29 cellular contexts compared by ENCODE assay signal in the genomic region with DNA sequence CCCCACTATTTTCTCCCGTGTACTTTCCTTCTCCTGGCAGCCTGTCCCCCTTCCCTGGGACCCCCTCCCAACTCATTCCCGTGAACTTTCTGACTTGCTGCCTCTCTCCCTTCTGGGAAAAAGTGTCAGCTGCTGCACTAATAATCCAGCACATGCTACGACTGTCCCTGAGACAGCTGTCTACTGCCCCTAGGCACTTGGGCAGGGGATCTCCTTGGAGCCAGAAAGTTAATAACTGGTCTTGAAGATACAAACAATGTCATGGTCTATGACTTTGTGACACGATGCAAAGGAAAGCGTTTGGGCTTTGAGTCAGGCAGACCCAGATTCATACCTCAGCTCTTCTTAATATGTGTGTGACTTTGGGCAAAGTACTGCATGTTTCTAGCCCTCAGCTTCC. TPM values are rescaled to one million over a fixed set of nuclear protein-coding genes. Genes with fewer than 3 reads are reported as not detected.
"Had no signal": no experiment of that assay in that cellular context is flagged by ENCODE, and none has a peak within 500 bp of the region (broad histone marks: within the 10 kb centered on the region; RNA-seq: fewer than 3 reads in every experiment).

No MANE protein-coding gene starts in this region.

- H3K4me3 Mint-ChIP-seq: dendritic cell treated with granulocyte-macrophage colony-stimulating factor and Interleukin-4, amounts not matched to agents 40 ng/mL and 50 ng/mL, for 4 days; mesothelial cell of epicardium; naive thymus-derived CD8-positive, alpha-beta T cell; neural progenitor cell; stimulated activated memory B cell treated with anti-CD40 and anti-IgM and Interleukin-4, amounts not matched to agents 10 μg/mL and 1 μg/mL and 100 μg/mL, for 72 hours; stimulated activated naive CD8-positive, alpha-beta T cell treated with anti-CD3 and anti-CD28 coated beads, Interleukin-15, Interleukin-2, amounts not matched to agents 100 ng/mL and 50 ng/mL, for 24 hours had no signal

- FAIRE-seq: endothelial cell of umbilical vein, kidney had no signal

- ATAC-seq: foreskin keratinocyte; gastroesophageal sphincter; heart left ventricle; left lobe of liver; mucosa of descending colon; naive thymus-derived CD8-positive, alpha-beta T cell; psoas muscle; right cardiac atrium; stimulated activated memory B cell treated with anti-CD40 and anti-IgM and Interleukin-4, amounts not matched to agents 10 μg/mL and 1 μg/mL and 100 μg/mL, for 72 hours; upper lobe of right lung had no signal

- H3K27me3 Mint-ChIP-seq: dendritic cell treated with granulocyte-macrophage colony-stimulating factor and Interleukin-4, amounts not matched to agents 40 ng/mL and 50 ng/mL, for 4 days; naive thymus-derived CD8-positive, alpha-beta T cell; stimulated activated naive CD8-positive, alpha-beta T cell treated with anti-CD3 and anti-CD28 coated beads, Interleukin-15, Interleukin-2, amounts not matched to agents 100 ng/mL and 50 ng/mL, for 24 hours had no signal

- H3K36me3 Mint-ChIP-seq: naive thymus-derived CD8-positive, alpha-beta T cell; stimulated activated memory B cell treated with anti-CD40 and anti-IgM and Interleukin-4, amounts not matched to agents 10 μg/mL and 1 μg/mL and 100 μg/mL, for 72 hours had no signal

- DNase-seq: colonic mucosa; effector CD8-positive, alpha-beta T cell; foreskin keratinocyte; heart left ventricle; kidney; mesenchymal stem cell; mucosa of descending colon; naive thymus-derived CD8-positive, alpha-beta T cell; psoas muscle; right cardiac atrium; sigmoid colon; spleen; stimulated activated CD4-positive, alpha-beta T cell treated with anti-CD3 and anti-CD28 coated beads, Interleukin-4, amount 100 ng/mL, for 4 hours; upper lobe of right lung; uterus had no signal

- H3K4me1 Mint-ChIP-seq: mesothelial cell of epicardium; naive thymus-derived CD8-positive, alpha-beta T cell; stimulated activated memory B cell treated with anti-CD40 and anti-IgM and Interleukin-4, amounts not matched to agents 10 μg/mL and 1 μg/mL and 100 μg/mL, for 72 hours had no signal

- H3K9me3 Mint-ChIP-seq: dendritic cell treated with granulocyte-macrophage colony-stimulating factor and Interleukin-4, amounts not matched to agents 40 ng/mL and 50 ng/mL, for 4 days; mesothelial cell of epicardium; naive thymus-derived CD8-positive, alpha-beta T cell; neural progenitor cell; stimulated activated memory B cell treated with anti-CD40 and anti-IgM and Interleukin-4, amounts not matched to agents 10 μg/mL and 1 μg/mL and 100 μg/mL, for 72 hours; stimulated activated naive CD8-positive, alpha-beta T cell treated with anti-CD3 and anti-CD28 coated beads, Interleukin-15, Interleukin-2, amounts not matched to agents 100 ng/mL and 50 ng/mL, for 24 hours had no signal

- H3K27ac Mint-ChIP-seq: dendritic cell treated with granulocyte-macrophage colony-stimulating factor and Interleukin-4, amounts not matched to agents 40 ng/mL and 50 ng/mL, for 4 days; mesothelial cell of epicardium; neural progenitor cell; stimulated activated memory B cell treated with anti-CD40 and anti-IgM and Interleukin-4, amounts not matched to agents 10 μg/mL and 1 μg/mL and 100 μg/mL, for 72 hours; stimulated activated naive CD8-positive, alpha-beta T cell treated with anti-CD3 and anti-CD28 coated beads, Interleukin-15, Interleukin-2, amounts not matched to agents 100 ng/mL and 50 ng/mL, for 24 hours had no signal

RNA-seq across cellular contexts. Expression of a gene that starts 10.1 kb away (rescaled TPM):
- total RNA-seq: chondrocyte, endothelial cell of umbilical vein, esophagus muscularis mucosa, fibroblast of lung, foreskin keratinocyte, heart left ventricle, lung microvascular endothelial cell, osteoblast, psoas muscle, right cardiac atrium, sigmoid colon, thoracic aorta, upper lobe of right lung had no signal
- polyA plus RNA-seq: endothelial cell of umbilical vein; fibroblast of lung; foreskin keratinocyte; naive thymus-derived CD8-positive, alpha-beta T cell; right cardiac atrium had no signal

RNA-seq across cellular contexts. Expression of a gene that starts 36.1 kb away (rescaled TPM):
- total RNA-seq: chondrocyte, endothelial cell of umbilical vein, fibroblast of lung, lung microvascular endothelial cell, osteoblast, psoas muscle had no signal
- polyA plus RNA-seq: endothelial cell of umbilical vein, fibroblast of lung had no signal
